In the genomic region with DNA sequence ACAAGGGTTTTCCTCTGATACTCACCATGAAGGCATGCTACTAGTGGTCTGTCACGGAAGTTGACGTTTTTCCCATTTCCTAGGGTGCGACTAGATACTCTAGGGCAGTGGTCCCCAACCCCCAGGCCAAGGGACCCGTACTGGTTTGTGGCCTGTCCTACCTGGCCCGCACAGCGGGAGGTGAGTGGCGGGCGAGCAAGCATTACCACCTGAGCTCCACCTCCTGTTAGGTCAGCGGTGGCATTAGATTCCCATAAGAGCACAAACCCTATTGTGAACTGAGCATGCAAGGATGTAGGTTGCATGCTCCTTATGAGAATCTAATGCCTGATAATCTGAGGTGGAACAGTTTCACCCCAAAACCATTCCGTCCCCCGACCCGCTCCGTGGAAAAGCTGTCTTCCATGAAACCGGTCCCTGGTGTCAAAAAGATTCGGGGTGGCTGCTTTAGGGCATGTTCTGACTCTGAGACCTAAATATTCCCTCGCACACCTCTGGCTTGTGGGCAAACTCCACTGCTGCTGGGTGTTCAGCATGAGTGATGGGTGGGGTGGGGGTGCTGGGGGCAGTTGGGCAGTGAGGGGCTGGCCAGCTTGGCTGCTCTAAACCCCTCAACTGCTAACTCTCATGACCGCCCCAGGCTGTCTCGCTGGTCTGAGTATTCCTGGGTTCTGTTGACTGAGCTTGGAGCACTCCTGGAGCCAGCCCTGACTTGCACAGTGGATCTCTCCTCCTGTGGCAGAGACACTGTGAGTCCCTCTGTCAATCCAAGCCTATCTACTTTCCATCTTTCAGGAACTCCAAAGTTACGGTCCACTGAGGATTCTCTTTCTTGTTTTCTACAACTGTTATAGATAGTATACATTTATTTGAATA, we compare ENCODE assay signal across 24 cellular contexts.
"Had no signal": no experiment of that assay in that cellular context is flagged by ENCODE, and none has a peak within 500 bp of the region (broad histone marks: within the 10 kb centered on the region; RNA-seq: fewer than 3 reads in every experiment).

No MANE protein-coding gene starts in this region.

- H3K27me3 ChIP-seq: ascending aorta, body of pancreas had no signal

- H2AFZ ChIP-seq: PC-9 had no signal

- H3K4me1 ChIP-seq: ascending aorta had no signal

- ATAC-seq: activated naive CD4-positive, alpha-beta T cell treated with anti-CD3 and anti-CD28 coated beads, Interleukin-2, amount 50 U/mL, for 72 hours; activated naive CD8-positive, alpha-beta T cell treated with anti-CD3 and anti-CD28 coated beads, Interleukin-2, amount 50 U/mL, for 24 hours; activated T-cell treated with anti-CD3 and anti-CD28 coated beads, Interleukin-2, amount 50 U/mL, for 4 hours; body of pancreas had no signal

- H3K36me3 Mint-ChIP-seq: activated CD4-positive, alpha-beta memory T cell treated with anti-CD3 and anti-CD28 coated beads for 36 hours; activated naive CD4-positive, alpha-beta T cell treated with anti-CD3 and anti-CD28 coated beads, Interleukin-2, amount 50 U/mL, for 72 hours had no signal

- H3K4me3 ChIP-seq: ascending aorta, body of pancreas, PC-9, SK-N-MC had no signal

- H3K27me3 Mint-ChIP-seq: activated CD4-positive, alpha-beta memory T cell treated with anti-CD3 and anti-CD28 coated beads for 36 hours had no signal

- H3K4me3 Mint-ChIP-seq: activated CD4-positive, alpha-beta memory T cell treated with anti-CD3 and anti-CD28 coated beads for 36 hours; activated CD4-positive, alpha-beta T cell treated with anti-CD3 and anti-CD28 coated beads, Interleukin-2, amount 10 ng/mL, durations not matched to agents 7 days and 5 days; activated naive CD8-positive, alpha-beta T cell treated with anti-CD3 and anti-CD28 coated beads, Interleukin-2, amount 50 U/mL, for 24 hours; activated T-cell treated with anti-CD3 and anti-CD28 coated beads, Interleukin-2, amount 50 U/mL, for 4 hours; T-helper 2 cell treated with Interferon-gamma antibody and Interleukin-4, amounts not matched to agents 5 μg/mL and 100 μg/mL, for 36 hours had no signal

- H3K9me3 Mint-ChIP-seq: activated CD4-positive, alpha-beta memory T cell treated with anti-CD3 and anti-CD28 coated beads for 36 hours; activated CD4-positive, alpha-beta T cell treated with anti-CD3 and anti-CD28 coated beads, Interleukin-2, amount 10 ng/mL, durations not matched to agents 7 days and 5 days; activated naive CD4-positive, alpha-beta T cell treated with anti-CD3 and anti-CD28 coated beads, Interleukin-2, amount 50 U/mL, for 72 hours; activated naive CD8-positive, alpha-beta T cell treated with anti-CD3 and anti-CD28 coated beads, Interleukin-2, amount 50 U/mL, for 24 hours had no signal

- H3K27ac Mint-ChIP-seq: activated CD4-positive, alpha-beta memory T cell treated with anti-CD3 and anti-CD28 coated beads for 36 hours; activated CD4-positive, alpha-beta T cell treated with anti-CD3 and anti-CD28 coated beads, Interleukin-2, amount 10 ng/mL, durations not matched to agents 7 days and 5 days; activated naive CD8-positive, alpha-beta T cell treated with anti-CD3 and anti-CD28 coated beads, Interleukin-2, amount 50 U/mL, for 24 hours; T-helper 2 cell treated with Interferon-gamma antibody and Interleukin-4, amounts not matched to agents 5 μg/mL and 100 μg/mL, for 36 hours had no signal

- H3K36me3 ChIP-seq: ascending aorta had no signal

- H3K9me3 ChIP-seq: ascending aorta, body of pancreas had no signal

- H3K27ac ChIP-seq: ascending aorta, body of pancreas, PC-9, SK-N-MC had no signal

- H3K4me2 ChIP-seq: PC-9 had no signal

- DNase-seq: activated CD4-positive, alpha-beta memory T cell treated with anti-CD3 and anti-CD28 coated beads for 36 hours; activated CD4-positive, alpha-beta T cell treated with anti-CD3 and anti-CD28 coated beads, Interleukin-2, amount 10 ng/mL, durations not matched to agents 7 days and 5 days; activated CD4-positive, CD25-positive, alpha-beta regulatory T cell treated with anti-CD3 and anti-CD28 coated beads, Interleukin-2, amount 50 U/mL, for 72 hours; activated CD8-positive, alpha-beta memory T cell treated with anti-CD3 and anti-CD28 coated beads for 24 hours; activated effector memory CD4-positive, alpha-beta T cell treated with anti-CD3 and anti-CD28 coated beads, Interleukin-2, amount 50 U/mL, for 16 hours; activated naive CD4-positive, alpha-beta T cell treated with Interleukin-2 at 50 U/mL for 16 hours; activated naive CD8-positive, alpha-beta T cell treated with anti-CD3 and anti-CD28 coated beads, Interleukin-2, amount 50 U/mL, for 24 hours; activated T-cell treated with anti-CD3 and anti-CD28 coated beads, Interleukin-2, amount 50 U/mL, for 4 hours; amniotic stem cell; body of pancreas; central memory CD4-positive, alpha-beta T cell; MM.1S; NCI-H1105; NCI-H1436; NCI-H1694 treated with DMSO at 0.1 percent for 48 hours; NCI-H2081; NCI-H446; NCI-H526 treated with DMSO at 0.1 percent for 48 hours; PC-9; SW 1271 had no signal
